ENCODE assay signal across 21 cellular contexts in genomic region chr5:178477224-178478201, GRCh38.
A peak's percentile ranks its signal among the peaks of the same experiment; 100 is the strongest.
DNase-seq lines count a peak whose midpoint lies in the region; ATAC-seq, FAIRE-seq and TF ChIP-seq lines count a peak whose summit lies in the region.
"Had no signal": no experiment of that assay in that cellular context is flagged by ENCODE, and none has a peak within 500 bp of the region (broad histone marks: within the 10 kb centered on the region; RNA-seq: fewer than 3 reads in every experiment).

No MANE protein-coding gene starts in this region.

- no TSS peak for BruUV-seq in K562 (replicated peaks; lab: Mats Ljungman, UMichigan)

- peak overlapping the region; percentile 13 to 81 (median 66); a peak in 21 of 22 replicates for H3K9ac ChIP-seq in BLaER1 treated with 17β-estradiol and CSF1 and Interleukin-3, amounts not matched to agents 10 nM and 100 nM
- no peak overlapping the region for H3K9ac ChIP-seq in K562 (ENCODE audit: insufficient read depth in 1 of 2, low read depth in 2 of 2, low read length in 2 of 2)

- intact Hi-C loops in K562 (cut with micrococcal nuclease): no loop called here
- intact Hi-C loops in naive thymus-derived CD4-positive, alpha-beta T cell (cut with micrococcal nuclease): no loop called here
- intact Hi-C loops in sigmoid colon (cut with DNase I): no loop called here
- intact Hi-C loops in testis (cut with DNase I; ENCODE audit: low total_unique reads): no loop called here

- 30% methylated on average over 17 of the region's 17 CpGs for WGBS in K562 (ENCODE audit: insufficient coverage, low coverage, missing lambda C conversion rate)
- 64 to 67% methylated on average over 17 of the region's 17 CpGs for WGBS in sigmoid colon, 2 donors
- 72 to 77% methylated on average over 17 of the region's 17 CpGs for WGBS in testis, 2 donors

- H3K9me3 ChIP-seq in BLaER1 treated with 17β-estradiol and CSF1 and Interleukin-3, amounts not matched to agents 10 nM and 100 nM (replicated peaks in 1 of 11): peaks cover 8 to 17% (median 11%) of the 10 kb centered on the region in 11 experiments; a peak in 21 of 22 replicates
- H3K9me3 ChIP-seq in K562 (replicated peaks; ENCODE audit: control insufficient read depth, insufficient read depth, low read depth, low read length) (0 out of 2 replicates have a peak, but pooled peaks cover 3% of the 10 kb centered on the region), SJCRH30 (replicated peaks) (peaks cover 3% of the 10 kb centered on the region; the same call in 1 of the 2 replicates), sigmoid colon (no peaks in the 10 kb centered on the region), testis (no peaks in the 10 kb centered on the region)
- H3K9me3 ChIP-seq in naive thymus-derived CD4-positive, alpha-beta T cell (ENCODE audit: control insufficient read depth in 2 of 3, low read length in 3 of 3): no peaks in the 10 kb centered on the region

- H3K9me1 ChIP-seq in K562 (ENCODE audit: control insufficient read depth, insufficient read depth, low read length): no peaks in the 10 kb centered on the region

- peaks cover 0 to 7% (median 0%) of the 10 kb centered on the region in 5 donors for H3K27me3 Mint-ChIP-seq in naive thymus-derived CD4-positive, alpha-beta T cell

- H3K79me2 ChIP-seq in K562 (ENCODE audit: control insufficient read depth, insufficient read depth, low read length): no peaks in the 10 kb centered on the region

- no peak overlapping the region for H3K4me3 Mint-ChIP-seq in naive thymus-derived CD4-positive, alpha-beta T cell
- H3K4me3 Mint-ChIP-seq: central memory CD8-positive, alpha-beta T cell; T-cell had no signal

- no peaks in the 10 kb centered on the region for H3K36me3 Mint-ChIP-seq in naive thymus-derived CD4-positive, alpha-beta T cell
- H3K36me3 Mint-ChIP-seq: T-cell had no signal

- no peak overlapping the region for H3K27ac Mint-ChIP-seq in naive thymus-derived CD4-positive, alpha-beta T cell
- H3K27ac Mint-ChIP-seq: T-cell had no signal

- TF ChIP-seq CTCF in K562 (IDR thresholded peaks at IDR 0.05 in 2 of 3, conservative IDR thresholded peaks at IDR 0.05 in 1 of 3; ENCODE audit: insufficient read depth in 2 of 3, low read depth in 1 of 3, low read length in 3 of 3): no peak
- TF ChIP-seq CTCF in sigmoid colon (IDR thresholded peaks at IDR 0.05): no peak
- no peak for TF ChIP-seq CTCF in testis (IDR thresholded peaks at IDR 0.05)

- H2AFZ ChIP-seq in K562 (ENCODE audit: low read depth, low read length): peak overlapping the region; percentile 43; the same call in 1 of the 2 replicates

- TF ChIP-seq RAD21 in K562 (CRISPR knock-in tag; conservative IDR thresholded peaks at IDR 0.05 in 1 of 2, IDR thresholded peaks at IDR 0.05 in 1 of 2): no peak

- no peak for ATAC-seq in K562
- peak; percentile 67 for ATAC-seq in naive thymus-derived CD4-positive, alpha-beta T cell
- ATAC-seq: activated CD4-positive, CD25-positive, alpha-beta regulatory T cell treated with anti-CD3 and anti-CD28 coated beads, Interleukin-2, amount 50 U/mL, for 24 hours; heart left ventricle; Panc1; sciatic nerve; T-cell had no signal

- no peaks in the 10 kb centered on the region for H4K20me1 ChIP-seq in BLaER1 treated with 17β-estradiol and CSF1 and Interleukin-3, amounts not matched to agents 10 nM and 100 nM
- H4K20me1 ChIP-seq in K562 (replicated peaks; ENCODE audit: control insufficient read depth, insufficient read depth, low read length): no peaks in the 10 kb centered on the region

- peaks cover 47 to 89% (median 68%) of the 10 kb centered on the region in 10 experiments for H3K4me1 ChIP-seq in BLaER1 treated with 17β-estradiol and CSF1 and Interleukin-3, amounts not matched to agents 10 nM and 100 nM
- H3K4me1 ChIP-seq in K562 (replicated peaks in 1 of 2; ENCODE audit: control insufficient read depth in 2 of 2, insufficient read depth in 2 of 2, low read length in 2 of 2): peaks cover 0 to 3% of the 10 kb centered on the region in 2 experiments; a peak in 2 of 5 replicates
- H3K4me1 ChIP-seq in naive thymus-derived CD4-positive, alpha-beta T cell (ENCODE audit: control insufficient read depth in 2 of 2, insufficient read depth in 2 of 2, low read length in 2 of 2): no peaks in the 10 kb centered on the region
- no peaks in the 10 kb centered on the region for H3K4me1 ChIP-seq in SJCRH30
- H3K4me1 ChIP-seq in sigmoid colon: no peaks in the 10 kb centered on the region
- H3K4me1 ChIP-seq in testis: no peaks in the 10 kb centered on the region

- H3K4me1 Mint-ChIP-seq in naive thymus-derived CD4-positive, alpha-beta T cell: peaks cover 0 to 4% (median 0%) of the 10 kb centered on the region in 7 donors
- H3K4me1 Mint-ChIP-seq: central memory CD8-positive, alpha-beta T cell had no signal

- DNase-seq in NOMO-1 (lab: John Stamatoyannopoulos, UW; ENCODE audit: unreplicated experiment in 2 of 2) (peak; percentile 78 to 95), K562 (ENCODE audit: extremely low read depth in 1 of 4, low spot score in 3 of 4) (no peak), NCI-H524 treated with DMSO at 0.1 percent for 48 hours (lab: John Stamatoyannopoulos, UW) (no peak), SJCRH30 (no peak), sigmoid colon (no peak), testis (no peak)
- no peak for DNase-seq in naive thymus-derived CD4-positive, alpha-beta T cell
- DNase-seq: activated effector memory CD4-positive, alpha-beta T cell treated with Interleukin-2 at 50 U/mL for 16 hours; effector CD4-positive, alpha-beta T cell; heart left ventricle; midbrain; NCI-H2029; NCI-H524; stimulated activated CD4-positive, alpha-beta T cell treated with anti-CD3 and anti-CD28 coated beads, Interleukin-2, amount 100 ng/mL, for 24 hours; T-cell had no signal

- CTCF ChIA-PET in K562 (lab: Yijun Ruan, JAX; ENCODE audit: low intra/inter-chr PET ratio): no interaction called here
- CTCF ChIA-PET in naive thymus-derived CD4-positive, alpha-beta T cell (lab: Charles Lee): no interaction called here

- H3K27me3 ChIP-seq in BLaER1 treated with 17β-estradiol and CSF1 and Interleukin-3, amounts not matched to agents 10 nM and 100 nM: no peaks in the 10 kb centered on the region
- H3K27me3 ChIP-seq in K562 (ENCODE audit: control insufficient read depth in 2 of 2, insufficient read depth in 2 of 2, low read length in 2 of 2) (peaks cover 3 to 27% of the 10 kb centered on the region in 2 experiments; a peak in 3 of 5 replicates), SJCRH30 (no peaks in the 10 kb centered on the region), sigmoid colon (peaks cover 0 to 3% (median 0%) of the 10 kb centered on the region in 3 donors), testis (no peaks in the 10 kb centered on the region)
- no peaks in the 10 kb centered on the region for H3K27me3 ChIP-seq in naive thymus-derived CD4-positive, alpha-beta T cell (ENCODE audit: control insufficient read depth in 2 of 2, insufficient read depth in 2 of 2, low read length in 2 of 2)
- H3K27me3 ChIP-seq: heart left ventricle had no signal

- in situ Hi-C loops in K562 (cut with MboI): no loop called here

- no peak for TF ChIP-seq EP300 in K562 (IDR thresholded peaks at IDR 0.05; ENCODE audit: low read length)
- no peak for TF ChIP-seq EP300 in sigmoid colon (IDR thresholded peaks at IDR 0.05)

- POLR2A ChIA-PET in K562 (lab: Yijun Ruan, JAX): no interaction called here
- POLR2A ChIA-PET in naive thymus-derived CD4-positive, alpha-beta T cell (lab: Charles Lee): no interaction called here

- TF ChIP-seq POLR2A in K562 (conservative IDR thresholded peaks at IDR 0.05) (no peak), sigmoid colon (IDR thresholded peaks at IDR 0.05) (no peak), testis (IDR thresholded peaks at IDR 0.05) (no peak)

- H3K4me3 ChIP-seq in BLaER1 treated with 17β-estradiol and CSF1 and Interleukin-3, amounts not matched to agents 10 nM and 100 nM: peak overlapping the region in 6 of 10 experiments; percentile 4 to 50 (median 36); a peak in 7 of 20 replicates
- H3K4me3 ChIP-seq in K562 (no peak overlapping the region), SJCRH30 (no peak overlapping the region), sigmoid colon (no peak overlapping the region), testis (no peak overlapping the region)
- H3K4me3 ChIP-seq in naive thymus-derived CD4-positive, alpha-beta T cell (ENCODE audit: low read length): no peak overlapping the region
- H3K4me3 ChIP-seq: heart left ventricle had no signal

- H3K9me3 Mint-ChIP-seq in naive thymus-derived CD4-positive, alpha-beta T cell: peaks cover 0 to 4% (median 0%) of the 10 kb centered on the region in 11 donors
- H3K9me3 Mint-ChIP-seq: central memory CD8-positive, alpha-beta T cell; T-cell had no signal

- FAIRE-seq in K562 (lab: Jason Lieb, UNC): no peak
- FAIRE-seq: islet of Langerhans had no signal

- H3K36me3 ChIP-seq in BLaER1 treated with 17β-estradiol and CSF1 and Interleukin-3, amounts not matched to agents 10 nM and 100 nM: peaks cover 0 to 5% (median 0%) of the 10 kb centered on the region in 11 experiments; a peak in 1 of 22 replicates
- no peaks in the 10 kb centered on the region for H3K36me3 ChIP-seq in K562 (ENCODE audit: control insufficient read depth, insufficient read depth, low read length)
- H3K36me3 ChIP-seq in naive thymus-derived CD4-positive, alpha-beta T cell (ENCODE audit: control insufficient read depth in 2 of 3, insufficient read depth in 3 of 3, low read length in 3 of 3): no peaks in the 10 kb centered on the region
- H3K36me3 ChIP-seq in SJCRH30: no peaks in the 10 kb centered on the region
- no peaks in the 10 kb centered on the region for H3K36me3 ChIP-seq in sigmoid colon
- H3K36me3 ChIP-seq in testis (ENCODE audit: low read depth, missing control alignments): no peaks in the 10 kb centered on the region
- H3K36me3 ChIP-seq: heart left ventricle had no signal

- H3K4me2 ChIP-seq in BLaER1 treated with 17β-estradiol and CSF1 and Interleukin-3, amounts not matched to agents 10 nM and 100 nM: peak overlapping the region; percentile 73 to 93 (median 81)
- H3K4me2 ChIP-seq in K562 (ENCODE audit: insufficient read depth, low read length): no peak overlapping the region

- H3K27ac ChIP-seq in BLaER1 treated with 17β-estradiol and CSF1 and Interleukin-3, amounts not matched to agents 10 nM and 100 nM: peak overlapping the region; percentile 53 to 94 (median 87); a peak in 21 of 22 replicates
- H3K27ac ChIP-seq in K562 (ENCODE audit: extremely low read depth, low read depth, low read length): no peak overlapping the region
- no peak overlapping the region for H3K27ac ChIP-seq in naive thymus-derived CD4-positive, alpha-beta T cell (ENCODE audit: low read depth, low read length)
- no peak overlapping the region for H3K27ac ChIP-seq in SJCRH30
- no peak overlapping the region for H3K27ac ChIP-seq in sigmoid colon
- H3K27ac ChIP-seq in testis: no peak overlapping the region
- H3K27ac ChIP-seq: heart left ventricle had no signal

TF ChIP-seq in K562, 482 proteins besides CTCF, POLR2A, EP300 and RAD21 (continues in another document):
- TF ChIP-seq CREBBP (IDR thresholded peaks at IDR 0.05; ENCODE audit: low read depth, low read length) (no peak), FUS (optimal IDR thresholded peaks at IDR 0.05; ENCODE audit: low read depth, low read length) (no peak), ZNF316 (IDR thresholded peaks at IDR 0.05) (peak; percentile 24; the same call in 1 of the 2 replicates)

Comparison
In these comparisons a context has a peak if more than half of its experiments do, and no peak if none do; other contexts are left out.
1. H3K27ac ChIP-seq: peak in BLaER1 treated with 17β-estradiol and CSF1 and Interleukin-3, amounts not matched to agents 10 nM and 100 nM (11 of 11); none in K562 (single experiment), naive thymus-derived CD4-positive, alpha-beta T cell (single experiment), SJCRH30 (single experiment), sigmoid colon (0 of 4) and testis (0 of 2).
2. H3K4me3 ChIP-seq: peak in BLaER1 treated with 17β-estradiol and CSF1 and Interleukin-3, amounts not matched to agents 10 nM and 100 nM (6 of 10); none in K562 (single experiment), naive thymus-derived CD4-positive, alpha-beta T cell (single experiment), SJCRH30 (single experiment), sigmoid colon (0 of 4) and testis (0 of 2).
3. H3K9ac ChIP-seq: peak in BLaER1 treated with 17β-estradiol and CSF1 and Interleukin-3, amounts not matched to agents 10 nM and 100 nM (11 of 11); none in K562 (0 of 2).
4. DNase-seq: peak in NOMO-1 (2 of 2); none in K562 (0 of 4), naive thymus-derived CD4-positive, alpha-beta T cell (0 of 9), NCI-H524 treated with DMSO at 0.1 percent for 48 hours (single experiment), SJCRH30 (0 of 2), sigmoid colon (single experiment) and testis (single experiment).